In genomic region chr9:135476561-135476960, GRCh38 we compare ENCODE assay signal across 26 cellular contexts. TPM values are rescaled to one million over a fixed set of nuclear protein-coding genes. Genes with fewer than 3 reads are reported as not detected.
"Had no signal": no experiment of that assay in that cellular context is flagged by ENCODE, and none has a peak within 500 bp of the region (broad histone marks: within the 10 kb centered on the region; RNA-seq: fewer than 3 reads in every experiment).

No MANE protein-coding gene starts in this region.

- H3K4me3 Mint-ChIP-seq: activated CD8-positive, alpha-beta T cell treated with anti-CD3 and anti-CD28 coated beads for 36 hours; activated naive CD8-positive, alpha-beta T cell treated with anti-CD3 and anti-CD28 coated beads, Interleukin-2, amount 10 ng/mL, durations not matched to agents 7 days and 5 days; T-helper 1 cell treated with Interleukin-12 subunit alpha and Interleukin-12 subunit beta and Interleukin-4 antibody, amounts not matched to agents 30 μg/mL and 1 μg/mL, for 36 hours had no signal

- H3K27ac Mint-ChIP-seq: activated CD8-positive, alpha-beta T cell treated with anti-CD3 and anti-CD28 coated beads for 36 hours; activated naive CD8-positive, alpha-beta T cell treated with anti-CD3 and anti-CD28 coated beads, Interleukin-2, amount 10 ng/mL, durations not matched to agents 7 days and 5 days; T-helper 1 cell treated with Interleukin-12 subunit alpha and Interleukin-12 subunit beta and Interleukin-4 antibody, amounts not matched to agents 30 μg/mL and 1 μg/mL, for 36 hours had no signal

- H3K4me1 Mint-ChIP-seq: activated naive CD8-positive, alpha-beta T cell treated with anti-CD3 and anti-CD28 coated beads, Interleukin-2, amount 10 ng/mL, durations not matched to agents 7 days and 5 days had no signal

- DNase-seq: activated CD4-positive, alpha-beta T cell treated with anti-CD3 and anti-CD28 coated beads for 4 hours; activated CD8-positive, alpha-beta memory T cell treated with anti-CD3 and anti-CD28 coated beads, Interleukin-2, amount 50 U/mL, for 4 hours; activated CD8-positive, alpha-beta T cell treated with anti-CD3 and anti-CD28 coated beads for 36 hours; activated naive CD4-positive, alpha-beta T cell treated with anti-CD3 and anti-CD28 coated beads, Interleukin-2, amount 50 U/mL, for 16 hours; activated naive CD8-positive, alpha-beta T cell treated with anti-CD3 and anti-CD28 coated beads, Interleukin-2, amount 10 ng/mL, durations not matched to agents 7 days and 5 days; adrenal gland; anterior cingulate cortex; KG1; NCI-H1092; NCI-H1417 treated with DMSO at 0.1 percent for 48 hours; NCI-H1694; NCI-H2029; NCI-H2107; NCI-H510A; NCI-H69; NK-92 treated with Interleukin-12 subunit alpha and Interleukin-12 subunit beta, amount 100 ng/mL, for 24 hours; OCI-M1; Right ventricle myocardium superior; RPMI8226; SJCRH30 had no signal

- H3K4me3 ChIP-seq: adrenal gland, SJCRH30 had no signal

- H3K36me3 ChIP-seq: adrenal gland, SJCRH30 had no signal

- H3K27ac ChIP-seq: adrenal gland, SJCRH30 had no signal

- H3K36me3 Mint-ChIP-seq: activated naive CD8-positive, alpha-beta T cell treated with anti-CD3 and anti-CD28 coated beads, Interleukin-2, amount 10 ng/mL, durations not matched to agents 7 days and 5 days had no signal

- H3K27me3 ChIP-seq: adrenal gland had no signal

- H3K9me3 Mint-ChIP-seq: activated CD8-positive, alpha-beta T cell treated with anti-CD3 and anti-CD28 coated beads for 36 hours; activated naive CD8-positive, alpha-beta T cell treated with anti-CD3 and anti-CD28 coated beads, Interleukin-2, amount 10 ng/mL, durations not matched to agents 7 days and 5 days; T-helper 1 cell treated with Interleukin-12 subunit alpha and Interleukin-12 subunit beta and Interleukin-4 antibody, amounts not matched to agents 30 μg/mL and 1 μg/mL, for 36 hours had no signal

- ATAC-seq: activated CD4-positive, CD25-positive, alpha-beta regulatory T cell treated with anti-CD3 and anti-CD28 coated beads, Interleukin-2, amount 50 U/mL, for 24 hours; activated CD8-positive, alpha-beta T cell treated with anti-CD3 and anti-CD28 coated beads for 36 hours; Panc1 had no signal

- H3K9me3 ChIP-seq: adrenal gland, SJCRH30 had no signal

RNA-seq across cellular contexts. Expression of gene LCN1, which starts 44.7 kb away (rescaled TPM):
- total RNA-seq: activated CD8-positive, alpha-beta T cell treated with anti-CD3 and anti-CD28 coated beads for 36 hours; activated naive CD8-positive, alpha-beta T cell treated with anti-CD3 and anti-CD28 coated beads, Interleukin-2, amount 10 ng/mL, durations not matched to agents 7 days and 5 days; adrenal gland; bronchial epithelial cell; LHCN-M2; M059J; Right ventricle myocardium superior; SJCRH30 had no signal
- polyA plus RNA-seq: adrenal gland had no signal
